In the genomic region with DNA sequence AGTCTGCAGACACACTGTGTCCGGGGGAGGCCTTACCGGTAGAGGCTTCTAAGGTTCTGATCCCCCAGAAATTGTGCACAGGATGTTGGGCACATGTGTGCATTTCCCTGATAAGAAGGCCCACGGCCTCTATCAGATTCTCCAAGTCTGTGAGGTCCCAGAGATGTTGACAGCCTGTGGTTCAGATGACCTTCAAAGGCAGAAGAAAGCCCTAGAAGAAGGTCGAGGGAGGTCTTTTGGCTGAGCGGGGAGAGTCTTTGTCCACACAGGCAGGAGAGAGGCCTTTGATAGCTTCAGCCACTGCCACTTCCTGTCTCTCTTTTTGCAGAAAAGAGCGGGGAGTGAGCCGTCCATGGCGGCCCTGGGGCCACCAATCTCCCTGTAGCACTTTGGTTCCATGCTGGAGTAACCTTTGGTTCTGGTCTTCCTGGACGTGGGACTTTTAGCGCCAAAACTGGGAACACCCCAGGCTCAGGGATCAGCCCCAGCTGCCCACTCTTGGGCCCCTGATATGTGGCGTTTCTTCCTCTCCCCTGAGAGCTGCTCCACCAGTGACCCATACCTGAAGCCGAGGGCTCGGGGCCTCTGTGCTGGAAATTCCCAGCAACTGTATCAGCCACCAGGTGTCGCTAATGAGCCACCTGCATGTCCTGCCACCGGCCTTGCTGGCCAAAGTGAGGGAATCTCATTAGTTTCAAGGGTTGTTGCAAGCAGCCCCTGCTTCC, we compare ENCODE assay signal across 1 cellular context.
TF ChIP-seq lines count a peak whose summit lies in the region.

No MANE protein-coding gene starts in this region.

TF ChIP-seq in GM23338, 12 proteins besides CTCF, POLR2A, EP300 and RAD21 (continued from another document):
- TF ChIP-seq, protein P1, sequence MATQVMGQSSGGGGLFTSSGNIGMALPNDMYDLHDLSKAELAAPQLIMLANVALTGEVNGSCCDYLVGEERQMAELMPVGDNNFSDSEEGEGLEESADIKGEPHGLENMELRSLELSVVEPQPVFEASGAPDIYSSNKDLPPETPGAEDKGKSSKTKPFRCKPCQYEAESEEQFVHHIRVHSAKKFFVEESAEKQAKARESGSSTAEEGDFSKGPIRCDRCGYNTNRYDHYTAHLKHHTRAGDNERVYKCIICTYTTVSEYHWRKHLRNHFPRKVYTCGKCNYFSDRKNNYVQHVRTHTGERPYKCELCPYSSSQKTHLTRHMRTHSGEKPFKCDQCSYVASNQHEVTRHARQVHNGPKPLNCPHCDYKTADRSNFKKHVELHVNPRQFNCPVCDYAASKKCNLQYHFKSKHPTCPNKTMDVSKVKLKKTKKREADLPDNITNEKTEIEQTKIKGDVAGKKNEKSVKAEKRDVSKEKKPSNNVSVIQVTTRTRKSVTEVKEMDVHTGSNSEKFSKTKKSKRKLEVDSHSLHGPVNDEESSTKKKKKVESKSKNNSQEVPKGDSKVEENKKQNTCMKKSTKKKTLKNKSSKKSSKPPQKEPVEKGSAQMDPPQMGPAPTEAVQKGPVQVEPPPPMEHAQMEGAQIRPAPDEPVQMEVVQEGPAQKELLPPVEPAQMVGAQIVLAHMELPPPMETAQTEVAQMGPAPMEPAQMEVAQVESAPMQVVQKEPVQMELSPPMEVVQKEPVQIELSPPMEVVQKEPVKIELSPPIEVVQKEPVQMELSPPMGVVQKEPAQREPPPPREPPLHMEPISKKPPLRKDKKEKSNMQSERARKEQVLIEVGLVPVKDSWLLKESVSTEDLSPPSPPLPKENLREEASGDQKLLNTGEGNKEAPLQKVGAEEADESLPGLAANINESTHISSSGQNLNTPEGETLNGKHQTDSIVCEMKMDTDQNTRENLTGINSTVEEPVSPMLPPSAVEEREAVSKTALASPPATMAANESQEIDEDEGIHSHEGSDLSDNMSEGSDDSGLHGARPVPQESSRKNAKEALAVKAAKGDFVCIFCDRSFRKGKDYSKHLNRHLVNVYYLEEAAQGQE (IDR thresholded peaks at IDR 0.05; ENCODE audit: unreplicated experiment), result no peak
- TF ChIP-seq EZH2 (IDR thresholded peaks at IDR 0.05; ENCODE audit: low read depth, unreplicated experiment) (no peak), EZH2phosphoT487 (IDR thresholded peaks at IDR 0.05; ENCODE audit: unreplicated experiment) (no peak), STAT1 (IDR thresholded peaks at IDR 0.05; ENCODE audit: unreplicated experiment) (no peak), CREB1 (CRISPR knock-in tag; IDR thresholded peaks at IDR 0.05; ENCODE audit: low read depth) (no peak), JUNB (IDR thresholded peaks at IDR 0.05; ENCODE audit: unreplicated experiment) (no peak)
- TF ChIP-seq, protein P2, sequence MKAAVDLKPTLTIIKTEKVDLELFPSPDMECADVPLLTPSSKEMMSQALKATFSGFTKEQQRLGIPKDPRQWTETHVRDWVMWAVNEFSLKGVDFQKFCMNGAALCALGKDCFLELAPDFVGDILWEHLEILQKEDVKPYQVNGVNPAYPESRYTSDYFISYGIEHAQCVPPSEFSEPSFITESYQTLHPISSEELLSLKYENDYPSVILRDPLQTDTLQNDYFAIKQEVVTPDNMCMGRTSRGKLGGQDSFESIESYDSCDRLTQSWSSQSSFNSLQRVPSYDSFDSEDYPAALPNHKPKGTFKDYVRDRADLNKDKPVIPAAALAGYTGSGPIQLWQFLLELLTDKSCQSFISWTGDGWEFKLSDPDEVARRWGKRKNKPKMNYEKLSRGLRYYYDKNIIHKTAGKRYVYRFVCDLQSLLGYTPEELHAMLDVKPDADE (IDR thresholded peaks at IDR 0.05), result no peak
